In the genomic region with DNA sequence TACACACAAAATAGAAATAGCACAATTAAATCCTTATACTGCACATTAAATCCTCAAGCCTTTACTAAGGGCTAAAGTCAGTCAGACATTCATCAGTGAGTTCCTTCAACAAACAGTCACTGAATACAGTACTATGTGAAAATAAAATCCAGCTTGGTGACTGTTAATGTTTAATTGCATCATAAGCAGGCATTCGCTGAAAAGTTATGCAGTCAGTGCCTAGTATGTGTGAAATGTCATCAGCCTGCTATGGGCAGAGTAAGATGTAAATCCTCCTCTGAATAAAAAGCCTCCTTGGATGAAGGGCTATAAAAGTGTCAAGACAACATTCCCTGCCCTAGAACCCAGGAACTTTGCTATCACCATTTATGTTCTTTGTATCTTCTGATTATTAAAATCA, we compare ENCODE assay signal across 11 cellular contexts.
DNase-seq lines count a peak whose midpoint lies in the region; ATAC-seq and TF ChIP-seq lines count a peak whose summit lies in the region.
"Had no signal": no experiment of that assay in that cellular context is flagged by ENCODE, and none has a peak within 500 bp of the region (broad histone marks: within the 10 kb centered on the region; RNA-seq: fewer than 3 reads in every experiment).

No MANE protein-coding gene starts in this region.

- H3K9me3 ChIP-seq in tibial nerve, result no peaks in the 10 kb centered on the region
- H3K9me3 ChIP-seq: upper lobe of left lung had no signal

- no peak overlapping the region for H3K4me3 ChIP-seq in tibial nerve
- H3K4me3 ChIP-seq: upper lobe of left lung had no signal

- H3K27ac ChIP-seq in tibial nerve, result no peak overlapping the region
- H3K27ac ChIP-seq: parathyroid adenoma, upper lobe of left lung had no signal

- H3K36me3 Mint-ChIP-seq in activated CD8-positive, alpha-beta memory T cell treated with anti-CD3 and anti-CD28 coated beads, Interleukin-2, amount 10 ng/mL, durations not matched to agents 7 days and 5 days, result no peaks in the 10 kb centered on the region

- peaks cover 0 to 9% (median 0%) of the 10 kb centered on the region in 3 donors for H3K36me3 ChIP-seq in tibial nerve

- H3K27me3 ChIP-seq in tibial nerve, result no peaks in the 10 kb centered on the region
- H3K27me3 ChIP-seq: upper lobe of left lung had no signal

- CTCF ChIA-PET in activated CD8-positive, alpha-beta memory T cell treated with anti-CD3 and anti-CD28 coated beads, Interleukin-2, amount 10 ng/mL, durations not matched to agents 7 days and 5 days (lab: Charles Lee), result interaction anchor here (2.3 kb wide), 1 partner anchor 10 kb away, joined by 8 read pairs; no protein-coding TSS in a partner anchor

- no peak for TF ChIP-seq POLR2A in tibial nerve (IDR thresholded peaks at IDR 0.05)

- H3K9me3 Mint-ChIP-seq in activated CD8-positive, alpha-beta memory T cell treated with anti-CD3 and anti-CD28 coated beads, Interleukin-2, amount 10 ng/mL, durations not matched to agents 7 days and 5 days (ENCODE audit: low read depth), result no peaks in the 10 kb centered on the region

- DNase-seq in AG08396 (ENCODE audit: low spot score), result peak; percentile 53
- DNase-seq in HT1080 (ENCODE audit: low read depth), result peak; percentile 24
- peak; percentile 18 for DNase-seq in dermis blood vessel endothelial cell
- peak; percentile 81 for DNase-seq in kidney tubule cell (ENCODE audit: low spot score)
- no peak for DNase-seq in activated CD8-positive, alpha-beta memory T cell treated with anti-CD3 and anti-CD28 coated beads, Interleukin-2, amount 10 ng/mL, durations not matched to agents 7 days and 5 days
- no peak for DNase-seq in stimulated activated CD4-positive, alpha-beta T cell treated with anti-CD3 and anti-CD28 coated beads, Interleukin-1b, Interleukin-23, amount 100 ng/mL, for 48 hours
- DNase-seq in tibial nerve (ENCODE audit: low spot score in 2 of 2), result no peak
- DNase-seq: activated CD4-positive, alpha-beta T cell treated with anti-CD3 and anti-CD28 coated beads for 48 hours; upper lobe of left lung had no signal

- WGBS in tibial nerve, 2 donors, result 26 to 32% methylated on average over 1 of the region's 1 CpG

- no peak for TF ChIP-seq EP300 in tibial nerve (IDR thresholded peaks at IDR 0.05)

- ATAC-seq in HG02763 (IDR thresholded peaks at IDR 0.05; ENCODE audit: unreplicated experiment), result no peak
- ATAC-seq in activated CD8-positive, alpha-beta memory T cell treated with anti-CD3 and anti-CD28 coated beads, Interleukin-2, amount 10 ng/mL, durations not matched to agents 7 days and 5 days, result no peak

- peaks cover 38% of the 10 kb centered on the region for H3K27me3 Mint-ChIP-seq in activated CD8-positive, alpha-beta memory T cell treated with anti-CD3 and anti-CD28 coated beads, Interleukin-2, amount 10 ng/mL, durations not matched to agents 7 days and 5 days

- peaks cover 20% of the 10 kb centered on the region for H3K4me1 Mint-ChIP-seq in activated CD8-positive, alpha-beta memory T cell treated with anti-CD3 and anti-CD28 coated beads, Interleukin-2, amount 10 ng/mL, durations not matched to agents 7 days and 5 days

- H3K4me3 Mint-ChIP-seq in activated CD8-positive, alpha-beta memory T cell treated with anti-CD3 and anti-CD28 coated beads, Interleukin-2, amount 10 ng/mL, durations not matched to agents 7 days and 5 days, result no peak overlapping the region

- TF ChIP-seq CTCF in tibial nerve (IDR thresholded peaks at IDR 0.05), result no peak

- no peak overlapping the region for H3K27ac Mint-ChIP-seq in activated CD8-positive, alpha-beta memory T cell treated with anti-CD3 and anti-CD28 coated beads, Interleukin-2, amount 10 ng/mL, durations not matched to agents 7 days and 5 days

- H3K4me1 ChIP-seq in tibial nerve, result peaks cover 0 to 64% (median 7%) of the 10 kb centered on the region in 4 donors
- H3K4me1 ChIP-seq: parathyroid adenoma had no signal

Comparison
In these comparisons a context has a peak if more than half of its experiments do, and no peak if none do; other contexts are left out.
1. DNase-seq: peak in AG08396 (single experiment), HT1080 (single experiment), dermis blood vessel endothelial cell (single experiment) and kidney tubule cell (single experiment); none in activated CD8-positive, alpha-beta memory T cell treated with anti-CD3 and anti-CD28 coated beads, Interleukin-2, amount 10 ng/mL, durations not matched to agents 7 days and 5 days (single experiment), stimulated activated CD4-positive, alpha-beta T cell treated with anti-CD3 and anti-CD28 coated beads, Interleukin-1b, Interleukin-23, amount 100 ng/mL, for 48 hours (single experiment) and tibial nerve (0 of 2).